8 cellular contexts compared by ENCODE assay signal in the genomic region with DNA sequence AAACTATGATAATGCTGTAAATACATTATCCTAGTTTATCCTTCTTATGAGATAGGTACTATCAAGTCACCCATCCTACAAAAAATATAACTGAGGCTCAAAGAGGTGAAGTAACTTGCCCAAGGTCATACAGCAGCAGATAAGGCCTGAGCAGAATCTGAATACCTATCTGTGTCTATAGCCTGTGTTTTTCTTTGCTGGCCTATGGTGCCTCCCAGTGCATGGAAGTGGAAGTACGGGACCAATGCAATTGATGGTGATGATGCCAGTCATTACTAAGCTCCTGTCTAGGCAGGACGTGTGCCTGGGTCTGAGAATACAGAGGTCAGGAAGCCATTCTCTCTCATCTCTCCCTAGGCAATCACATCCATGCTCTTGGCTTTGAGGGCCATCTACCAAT.
A peak's percentile ranks its signal among the peaks of the same experiment; 100 is the strongest.
DNase-seq lines count a peak whose midpoint lies in the region; ATAC-seq, FAIRE-seq and TF ChIP-seq lines count a peak whose summit lies in the region.

No MANE protein-coding gene starts in this region.

- RAD21 ChIA-PET in HCT116 (lab: Charles Lee; ENCODE audit: low non-redundant PET in 1 of 2, low total read pairs in 2 of 2, uncharacterized antibody in 2 of 2, unreplicated experiment in 2 of 2), result interaction anchor here (0.7 to 1.5 kb wide), 5 partner anchors 27 to 271 kb away, joined by 3 to 15 read pairs (median 4); a partner anchor contains a TSS

- TF ChIP-seq CTCF in GM12864 (IDR thresholded peaks at IDR 0.05; ENCODE audit: low read depth, low read length, missing control alignments) (peak; percentile 72), HCT116 (IDR thresholded peaks at IDR 0.05 in 2 of 3, conservative IDR thresholded peaks at IDR 0.05 in 1 of 3; ENCODE audit: borderline replicate concordance in 1 of 3, insufficient read depth in 1 of 3, low read depth in 2 of 3, low read length in 2 of 3) (peak; percentile 78 to 81 (median 81)), LNCaP clone FGC (IDR thresholded peaks at IDR 0.05; ENCODE audit: control insufficient read depth, extremely low read depth, insufficient read depth) (peak; percentile 94), endothelial cell of umbilical vein (IDR thresholded peaks at IDR 0.05; ENCODE audit: extremely low read depth in 1 of 2, insufficient read depth in 1 of 2, low read depth in 1 of 2, low read length in 2 of 2) (peak; percentile 53 to 57), neutrophil (IDR thresholded peaks at IDR 0.05) (peak; percentile 11), ascending aorta (IDR thresholded peaks at IDR 0.05) (peak in 1 of 3 experiments; percentile 25)

- no peak overlapping the region for H3K27ac ChIP-seq in HCT116 (ENCODE audit: low read depth, low read length)
- H3K27ac ChIP-seq in endothelial cell of umbilical vein (ENCODE audit: insufficient read depth, low read depth, low read length), result no peak overlapping the region
- H3K27ac ChIP-seq in neutrophil, result no peak overlapping the region
- H3K27ac ChIP-seq in ascending aorta, result no peak overlapping the region

- H3K4me1 ChIP-seq in HCT116 (ENCODE audit: control insufficient read depth in 1 of 2, insufficient read depth in 2 of 2, low read length in 2 of 2) (no peaks in the 10 kb centered on the region), endothelial cell of umbilical vein (ENCODE audit: control insufficient read depth, extremely low read depth, insufficient read depth, low read length) (no peaks in the 10 kb centered on the region), neutrophil (ENCODE audit: control insufficient read depth in 1 of 2, insufficient read depth in 1 of 2, low read depth in 1 of 2, low read length in 1 of 2) (peaks cover 18 to 21% of the 10 kb centered on the region in 2 experiments), ascending aorta (no peaks in the 10 kb centered on the region)

- BruUV-seq in HCT116 (replicated peaks; lab: Mats Ljungman, UMichigan) (no TSS peak), endothelial cell of umbilical vein (replicated peaks; lab: Mats Ljungman, UMichigan) (no TSS peak)

- dilution Hi-C loops in endothelial cell of umbilical vein (cut with MboI; ENCODE audit: extremely low pct_ligation_motif_present, low sequenced_read_pairs), result no loop called here

- ATAC-seq in HCT116, result peak; percentile 98
- ATAC-seq in T-helper 17 cell, result peak; percentile 65

- no peaks in the 10 kb centered on the region for H3K9me1 ChIP-seq in endothelial cell of umbilical vein (replicated peaks; ENCODE audit: control insufficient read depth, extremely low read depth, insufficient read depth, low read length)

- H3K9ac ChIP-seq in HCT116 (ENCODE audit: low read length) (no peak overlapping the region), endothelial cell of umbilical vein (replicated peaks; ENCODE audit: extremely low read depth, insufficient read depth, low read length) (no peak overlapping the region)

- peak; percentile 89 for TF ChIP-seq RAD21 in HCT116 (IDR thresholded peaks at IDR 0.05; ENCODE audit: low read depth)

- no peak overlapping the region for H3K4me3 Mint-ChIP-seq in T-helper 17 cell

- H3K27me3 ChIP-seq in HCT116 (ENCODE audit: insufficient read depth, low read length), result no peaks in the 10 kb centered on the region
- peaks cover 0 to 2% of the 10 kb centered on the region in 2 experiments for H3K27me3 ChIP-seq in endothelial cell of umbilical vein (ENCODE audit: control insufficient read depth in 2 of 2, insufficient read depth in 2 of 2, low read length in 2 of 2)
- H3K27me3 ChIP-seq in neutrophil, result no peaks in the 10 kb centered on the region
- H3K27me3 ChIP-seq in ascending aorta, result no peaks in the 10 kb centered on the region

- no peaks in the 10 kb centered on the region for H3K9me2 ChIP-seq in HCT116 (ENCODE audit: insufficient read depth)

- no peak overlapping the region for H3K4me3 ChIP-seq in GM12864 (ENCODE audit: low read depth, low read length)
- no peak overlapping the region for H3K4me3 ChIP-seq in HCT116 (replicated peaks in 1 of 2; ENCODE audit: low read depth in 1 of 2, low read length in 2 of 2)
- no peak overlapping the region for H3K4me3 ChIP-seq in LNCaP clone FGC (ENCODE audit: low read depth, low read length)
- H3K4me3 ChIP-seq in endothelial cell of umbilical vein (replicated peaks in 1 of 3; ENCODE audit: insufficient read depth in 1 of 3, low read depth in 1 of 3, low read length in 3 of 3), result no peak overlapping the region
- no peak overlapping the region for H3K4me3 ChIP-seq in neutrophil (ENCODE audit: low read depth in 1 of 2, low read length in 1 of 2)
- no peak overlapping the region for H3K4me3 ChIP-seq in ascending aorta

- TF ChIP-seq POLR2A in HCT116 (IDR thresholded peaks at IDR 0.05; ENCODE audit: borderline replicate concordance, extremely low read depth, insufficient read depth, insufficient read length), result no peak
- no peak for TF ChIP-seq POLR2A in endothelial cell of umbilical vein (IDR thresholded peaks at IDR 0.05; ENCODE audit: low read depth, low read length)

- peak; percentile 79 for FAIRE-seq in endothelial cell of umbilical vein (lab: Jason Lieb, UNC)

- H3K36me3 ChIP-seq in HCT116 (ENCODE audit: control insufficient read depth in 1 of 2, insufficient read depth in 2 of 2, low read length in 2 of 2) (no peaks in the 10 kb centered on the region), endothelial cell of umbilical vein (ENCODE audit: control insufficient read depth in 2 of 2, extremely low read depth in 1 of 2, insufficient read depth in 2 of 2, low read length in 2 of 2) (no peaks in the 10 kb centered on the region), neutrophil (no peaks in the 10 kb centered on the region), ascending aorta (no peaks in the 10 kb centered on the region)

- CTCF ChIA-PET in HCT116 (lab: Charles Lee), result interaction anchor here (0.6 to 3.1 kb wide), 20 partner anchors 14 to 521 kb away, joined by 3 to 37 read pairs (median 4); a partner anchor contains a TSS
- CTCF ChIA-PET in endothelial cell of umbilical vein (lab: Charles Lee), result interaction anchor here (0.6 to 2.6 kb wide), 35 partner anchors 9 to 397 kb away, joined by 3 to 98 read pairs (median 4); a partner anchor contains a TSS

- no peaks in the 10 kb centered on the region for H3K79me2 ChIP-seq in HCT116 (ENCODE audit: insufficient read depth, low read length)
- no peaks in the 10 kb centered on the region for H3K79me2 ChIP-seq in endothelial cell of umbilical vein (ENCODE audit: control insufficient read depth, insufficient read depth, low read length)

- H3K27me3 Mint-ChIP-seq in T-helper 17 cell, result peaks cover 11% of the 10 kb centered on the region

- H2AFZ ChIP-seq in HCT116 (ENCODE audit: low read depth, low read length, poor library complexity, severe bottlenecking), result no peak overlapping the region
- H2AFZ ChIP-seq in endothelial cell of umbilical vein (ENCODE audit: low read depth, low read length), result no peak overlapping the region

- H4K20me1 ChIP-seq in HCT116 (ENCODE audit: insufficient read depth) (no peaks in the 10 kb centered on the region), endothelial cell of umbilical vein (replicated peaks; ENCODE audit: control insufficient read depth, extremely low read depth, insufficient read depth, low read length) (no peaks in the 10 kb centered on the region)

- H3K4me2 ChIP-seq in HCT116 (ENCODE audit: low read length) (no peak overlapping the region), endothelial cell of umbilical vein (ENCODE audit: insufficient read depth, low read length) (no peak overlapping the region)

- H3K27ac Mint-ChIP-seq in T-helper 17 cell, result no peak overlapping the region

- H3K4me1 Mint-ChIP-seq in T-helper 17 cell, result peaks cover 7% of the 10 kb centered on the region

- POLR2A ChIA-PET in HCT116 (lab: Charles Lee), result interaction anchor here (1.2 kb wide), 1 partner anchor 35 kb away, joined by 3 read pairs; no protein-coding TSS in a partner anchor
- POLR2A ChIA-PET in endothelial cell of umbilical vein (lab: Charles Lee), result no interaction called here

- DNase-seq in AG08395 (ENCODE audit: low spot score) (peak; percentile 79), GM12864 (ENCODE audit: low read depth) (peak; percentile 12), HCT116 (ENCODE audit: low read depth, low spot score) (peak; percentile 39), LNCaP clone FGC (ENCODE audit: low read depth) (peak; percentile 26), T-helper 17 cell (no peak), endothelial cell of umbilical vein (ENCODE audit: low read depth, low spot score) (peak; percentile 52), ascending aorta (ENCODE audit: low spot score in 2 of 2) (no peak)

- H3K36me3 Mint-ChIP-seq in T-helper 17 cell (ENCODE audit: low read depth), result peaks cover 2% of the 10 kb centered on the region

- intact Hi-C loops in HCT116 (cut with micrococcal nuclease), result loop anchor here (1.0 to 10.0 kb wide), 3 partner anchors 76 to 519 kb away; a partner anchor contains a TSS
- intact Hi-C loops in endothelial cell of umbilical vein (cut with micrococcal nuclease), result loop anchor here (1.0 to 5.0 kb wide), 5 partner anchors 76 to 397 kb away; a partner anchor contains a TSS
- intact Hi-C loops in ascending aorta (cut with DNase I), result no loop called here

- H3K9me3 ChIP-seq in HCT116 (ENCODE audit: control insufficient read depth in 1 of 2, insufficient read depth in 1 of 2, low read depth in 1 of 2, low read length in 2 of 2), result no peaks in the 10 kb centered on the region
- no peaks in the 10 kb centered on the region for H3K9me3 ChIP-seq in T-helper 17 cell (ENCODE audit: control insufficient read depth, low read length, poor library complexity, severe bottlenecking)
- H3K9me3 ChIP-seq in endothelial cell of umbilical vein (replicated peaks; ENCODE audit: control insufficient read depth, insufficient read depth, low read length), result no peaks in the 10 kb centered on the region
- no peaks in the 10 kb centered on the region for H3K9me3 ChIP-seq in neutrophil
- H3K9me3 ChIP-seq in ascending aorta, result no peaks in the 10 kb centered on the region

TF ChIP-seq in HCT116, 20 proteins besides CTCF, POLR2A, EP300 and RAD21:
- TF ChIP-seq FOSL1 (IDR thresholded peaks at IDR 0.05; ENCODE audit: low read depth) (no peak), CBX3 (IDR thresholded peaks at IDR 0.05; ENCODE audit: low read depth) (peak; percentile 51; the same call in 1 of the 2 replicates)
- TF ChIP-seq, protein P1, sequence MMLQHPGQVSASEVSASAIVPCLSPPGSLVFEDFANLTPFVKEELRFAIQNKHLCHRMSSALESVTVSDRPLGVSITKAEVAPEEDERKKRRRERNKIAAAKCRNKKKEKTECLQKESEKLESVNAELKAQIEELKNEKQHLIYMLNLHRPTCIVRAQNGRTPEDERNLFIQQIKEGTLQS (IDR thresholded peaks at IDR 0.05), result no peak

TF ChIP-seq in endothelial cell of umbilical vein, 7 proteins besides CTCF, POLR2A, EP300 and RAD21 (continues in another document):
- no peak for TF ChIP-seq EZH2 (IDR thresholded peaks at IDR 0.05; ENCODE audit: borderline replicate concordance, low read depth, low read length, severe bottlenecking)
- no peak for TF ChIP-seq FOS (IDR thresholded peaks at IDR 0.05; ENCODE audit: borderline replicate concordance, insufficient read depth, low read length)
- no peak for TF ChIP-seq GATA2 (IDR thresholded peaks at IDR 0.05; ENCODE audit: insufficient read depth, insufficient read length, low read depth, low read length)
- TF ChIP-seq POLR2AphosphoS5 (IDR thresholded peaks at IDR 0.05; ENCODE audit: insufficient read depth, low read depth, low read length), result no peak
- no peak for TF ChIP-seq JUN (IDR thresholded peaks at IDR 0.05; ENCODE audit: borderline replicate concordance, insufficient read depth, insufficient read length, low read depth)

Comparison
In these comparisons a context has a peak if more than half of its experiments do, and no peak if none do; other contexts are left out.
1. DNase-seq: peak in AG08395 (single experiment), GM12864 (single experiment), HCT116 (single experiment), LNCaP clone FGC (single experiment) and endothelial cell of umbilical vein (single experiment); none in T-helper 17 cell (0 of 3) and ascending aorta (0 of 2).